ENCODE assay signal across 8 cellular contexts in genomic region chr3:110314512-110315114, GRCh38.
DNase-seq lines count a peak whose midpoint lies in the region; ATAC-seq, FAIRE-seq and TF ChIP-seq lines count a peak whose summit lies in the region.

No MANE protein-coding gene starts in this region.

- in situ Hi-C loops in Panc1 (cut with HindIII; ENCODE audit: low pct_unique_long_range_greater_than_20kb, low sequenced_read_pairs), result no loop called here

- H3K4me1 Mint-ChIP-seq in activated T-helper 1 cell treated with anti-CD3 and anti-CD28 coated beads, Interleukin-12 subunit alpha, Interleukin-12 subunit beta, Interleukin-2, Interleukin-4 antibody, amounts not matched to agents 30 ng/mL and 10 ng/mL and 1 ng/mL, durations not matched to agents 14 hours and 24 hours and 36 hours (ENCODE audit: low read depth), result no peaks in the 10 kb centered on the region

- DNase-seq in ELR (ENCODE audit: low read depth) (peak; percentile 79), HTR-8/SVneo (ENCODE audit: insufficient read length, low spot score) (peak; percentile 14), Panc1 (ENCODE audit: low read depth, low spot score) (peak; percentile 54), globus pallidus (ENCODE audit: low spot score) (peak; percentile 46), prostate gland (ENCODE audit: low spot score) (peak; percentile 42), amniotic stem cell (lab: John Stamatoyannopoulos, UW) (no peak)
- DNase-seq in activated T-helper 1 cell treated with anti-CD3 and anti-CD28 coated beads, Interleukin-12 subunit alpha, Interleukin-12 subunit beta, Interleukin-2, Interleukin-4 antibody, amounts not matched to agents 30 ng/mL and 10 ng/mL and 1 ng/mL, durations not matched to agents 14 hours and 24 hours and 36 hours (ENCODE audit: low spot score), result peak; percentile 20

- no peak overlapping the region for H3K27ac Mint-ChIP-seq in activated T-helper 1 cell treated with anti-CD3 and anti-CD28 coated beads, Interleukin-12 subunit alpha, Interleukin-12 subunit beta, Interleukin-2, Interleukin-4 antibody, amounts not matched to agents 30 ng/mL and 10 ng/mL and 1 ng/mL, durations not matched to agents 14 hours and 24 hours and 36 hours

- H3K27me3 ChIP-seq in Panc1 (ENCODE audit: control insufficient read depth, insufficient read depth, low read length), result no peaks in the 10 kb centered on the region
- no peaks in the 10 kb centered on the region for H3K27me3 ChIP-seq in prostate gland (replicated peaks; ENCODE audit: insufficient read depth)

- ATAC-seq in GM21528 (IDR thresholded peaks at IDR 0.05; ENCODE audit: low FRiP score, unreplicated experiment) (peak; percentile 94), Panc1 (peak; percentile 88)

- WGBS in prostate gland, result 65% methylated on average over 7 of the region's 7 CpGs

- TF ChIP-seq CTCF in Panc1 (IDR thresholded peaks at IDR 0.05) (peak; percentile 86), prostate gland (IDR thresholded peaks at IDR 0.05) (peak; percentile 55 to 83 (median 58))

- H3K36me3 ChIP-seq in Panc1 (ENCODE audit: control insufficient read depth, insufficient read depth, low read length), result no peaks in the 10 kb centered on the region
- no peaks in the 10 kb centered on the region for H3K36me3 ChIP-seq in prostate gland

- no peaks in the 10 kb centered on the region for H3K36me3 Mint-ChIP-seq in activated T-helper 1 cell treated with anti-CD3 and anti-CD28 coated beads, Interleukin-12 subunit alpha, Interleukin-12 subunit beta, Interleukin-2, Interleukin-4 antibody, amounts not matched to agents 30 ng/mL and 10 ng/mL and 1 ng/mL, durations not matched to agents 14 hours and 24 hours and 36 hours (ENCODE audit: low read depth)

- H3K4me1 ChIP-seq in Panc1 (ENCODE audit: control insufficient read depth, insufficient read depth, low read length) (no peaks in the 10 kb centered on the region; the same call in 1 of the 2 replicates), prostate gland (replicated peaks) (no peaks in the 10 kb centered on the region)

- intact Hi-C loops in Panc1 (cut with micrococcal nuclease; ENCODE audit: unreplicated experiment) (loop anchor here (5.0 to 10.0 kb wide), 3 partner anchors 582 to 1040 kb away; no protein-coding TSS in a partner anchor), prostate gland (cut with DNase I) (loop anchor here (5.0 kb wide), 1 partner anchor 582 kb away; no protein-coding TSS in a partner anchor)
- intact Hi-C loops in activated T-helper 1 cell treated with anti-CD3 and anti-CD28 coated beads, Interleukin-12 subunit alpha, Interleukin-12 subunit beta, Interleukin-2, Interleukin-4 antibody, amounts not matched to agents 30 ng/mL and 10 ng/mL and 1 ng/mL, durations not matched to agents 14 hours and 24 hours and 36 hours (cut with micrococcal nuclease), result loop anchor here (1.0 to 10.0 kb wide), 4 partner anchors 582 to 1024 kb away; partner anchors contain the start of gene NECTIN3

- H3K27ac ChIP-seq in Panc1 (ENCODE audit: low read length), result no peak overlapping the region
- no peak overlapping the region for H3K27ac ChIP-seq in prostate gland

- CTCF ChIA-PET in Panc1 (lab: Charles Lee), result interaction anchor here (0.6 to 0.8 kb wide), 3 partner anchors 38 to 478 kb away, joined by 3 to 4 read pairs (median 3); no protein-coding TSS in a partner anchor

- peaks cover 5% of the 10 kb centered on the region for H3K27me3 Mint-ChIP-seq in activated T-helper 1 cell treated with anti-CD3 and anti-CD28 coated beads, Interleukin-12 subunit alpha, Interleukin-12 subunit beta, Interleukin-2, Interleukin-4 antibody, amounts not matched to agents 30 ng/mL and 10 ng/mL and 1 ng/mL, durations not matched to agents 14 hours and 24 hours and 36 hours (ENCODE audit: insufficient read depth)

- H3K9me3 Mint-ChIP-seq in activated T-helper 1 cell treated with anti-CD3 and anti-CD28 coated beads, Interleukin-12 subunit alpha, Interleukin-12 subunit beta, Interleukin-2, Interleukin-4 antibody, amounts not matched to agents 30 ng/mL and 10 ng/mL and 1 ng/mL, durations not matched to agents 14 hours and 24 hours and 36 hours, result no peaks in the 10 kb centered on the region

- BruUV-seq in Panc1 (replicated peaks; lab: Mats Ljungman, UMichigan), result no TSS peak

- H3K9me3 ChIP-seq in Panc1 (ENCODE audit: control insufficient read depth, insufficient read depth, low read depth, low read length), result no peaks in the 10 kb centered on the region
- H3K9me3 ChIP-seq in prostate gland, result no peaks in the 10 kb centered on the region

- POLR2A ChIA-PET in Panc1 (lab: Charles Lee), result no interaction called here

- no peak overlapping the region for H3K4me3 Mint-ChIP-seq in activated T-helper 1 cell treated with anti-CD3 and anti-CD28 coated beads, Interleukin-12 subunit alpha, Interleukin-12 subunit beta, Interleukin-2, Interleukin-4 antibody, amounts not matched to agents 30 ng/mL and 10 ng/mL and 1 ng/mL, durations not matched to agents 14 hours and 24 hours and 36 hours

- FAIRE-seq in HTR-8/SVneo (lab: Jason Lieb, UNC), result peak; percentile 80

- no peak for TF ChIP-seq POLR2A in prostate gland (IDR thresholded peaks at IDR 0.05)

- H3K4me3 ChIP-seq in Panc1 (ENCODE audit: low read depth in 2 of 2, low read length in 2 of 2), result no peak overlapping the region
- H3K4me3 ChIP-seq in prostate gland, result no peak overlapping the region
